Comparison of ENCODE assay signal across 1 cellular context in genomic region chrX:48695524-48695875, GRCh38.
TF ChIP-seq lines count a peak whose summit lies in the region.

No MANE protein-coding gene starts in this region.

TF ChIP-seq in HepG2, 621 proteins besides CTCF, POLR2A, EP300 and RAD21:
- no peak for TF ChIP-seq SNAPC4 (CRISPR knock-in tag; IDR thresholded peaks at IDR 0.05)
